Comparison of ENCODE assay signal across 8 cellular contexts in genomic region chr11:33742249-33742851, GRCh38. TPM values are rescaled to one million over a fixed set of nuclear protein-coding genes. Genes with fewer than 3 reads are reported as not detected.
DNase-seq lines count a peak whose midpoint lies in the region; ATAC-seq, FAIRE-seq and TF ChIP-seq lines count a peak whose summit lies in the region.

No MANE protein-coding gene starts in this region.

- no peaks in the 10 kb centered on the region for H3K4me1 Mint-ChIP-seq in stimulated activated memory B cell treated with anti-CD40 and anti-IgM and Interleukin-4, amounts not matched to agents 10 μg/mL and 1 μg/mL and 100 μg/mL, for 72 hours

- no peaks in the 10 kb centered on the region for H3K27me3 Mint-ChIP-seq in stimulated activated memory B cell treated with anti-CD40 and anti-IgM and Interleukin-4, amounts not matched to agents 10 μg/mL and 1 μg/mL and 100 μg/mL, for 72 hours

- H3K9me3 ChIP-seq in ascending aorta (no peaks in the 10 kb centered on the region), left lung (no peaks in the 10 kb centered on the region), aorta (ENCODE audit: control insufficient read depth, low read length) (no peaks in the 10 kb centered on the region)

- 69 to 77% methylated on average over 3 of the region's 3 CpGs for WGBS in aorta, 2 donors

- H3K36me3 Mint-ChIP-seq in stimulated activated memory B cell treated with anti-CD40 and anti-IgM and Interleukin-4, amounts not matched to agents 10 μg/mL and 1 μg/mL and 100 μg/mL, for 72 hours = peaks cover 17% of the 10 kb centered on the region

- TF ChIP-seq CTCF in ascending aorta (IDR thresholded peaks at IDR 0.05) = peak; percentile 14 to 52 (median 32)
- peak; percentile 48 to 50 for TF ChIP-seq CTCF in left lung (IDR thresholded peaks at IDR 0.05)

- no peaks in the 10 kb centered on the region for H3K9me3 Mint-ChIP-seq in stimulated activated memory B cell treated with anti-CD40 and anti-IgM and Interleukin-4, amounts not matched to agents 10 μg/mL and 1 μg/mL and 100 μg/mL, for 72 hours

- intact Hi-C loops in ascending aorta (cut with DNase I) = loop anchor here (1.0 to 5.0 kb wide), 2 partner anchors 199 to 380 kb away; no protein-coding TSS in a partner anchor
- intact Hi-C loops in left lung (cut with DNase I) = loop anchor here in 1 of 2 donors (5.0 kb wide), 1 partner anchor 380 kb away; no protein-coding TSS in a partner anchor
- intact Hi-C loops in aorta (cut with DNase I) = loop anchor here in 1 of 2 donors (5.0 to 10.0 kb wide), 2 partner anchors 198 to 380 kb away; no protein-coding TSS in a partner anchor

- peak; percentile 70 for ATAC-seq in left lung
- no peak for ATAC-seq in stimulated activated memory B cell treated with anti-CD40 and anti-IgM and Interleukin-4, amounts not matched to agents 10 μg/mL and 1 μg/mL and 100 μg/mL, for 72 hours
- no peak for ATAC-seq in aorta (ENCODE audit: low FRiP score)

- no peaks in the 10 kb centered on the region for H3K27me3 ChIP-seq in ascending aorta
- H3K27me3 ChIP-seq in left lung = no peaks in the 10 kb centered on the region
- no peaks in the 10 kb centered on the region for H3K27me3 ChIP-seq in aorta (ENCODE audit: control insufficient read depth in 1 of 2, insufficient read depth in 2 of 2, low read length in 1 of 2)

- peaks cover 14 to 19% of the 10 kb centered on the region in 2 donors for H3K36me3 ChIP-seq in ascending aorta
- H3K36me3 ChIP-seq in left lung = peaks cover 0 to 41% of the 10 kb centered on the region in 2 donors
- peaks cover 4 to 5% of the 10 kb centered on the region in 2 donors for H3K36me3 ChIP-seq in aorta (ENCODE audit: control insufficient read depth in 1 of 2, insufficient read depth in 2 of 2, low read length in 1 of 2)

- no peak overlapping the region for H3K27ac Mint-ChIP-seq in stimulated activated memory B cell treated with anti-CD40 and anti-IgM and Interleukin-4, amounts not matched to agents 10 μg/mL and 1 μg/mL and 100 μg/mL, for 72 hours

- DNase-seq in DMS114 treated with DMSO at 0.1 percent for 48 hours (lab: John Stamatoyannopoulos, UW; ENCODE audit: unreplicated experiment) (peak; percentile 1), HT-29 (ENCODE audit: low spot score) (peak; percentile 49), ascending aorta (ENCODE audit: low spot score in 2 of 2) (no peak), left lung (no peak), NCI-H1930 (lab: John Stamatoyannopoulos, UW) (no peak), aorta (no peak), GM12892 (ENCODE audit: insufficient read length) (no peak)

- no peak overlapping the region for H3K4me3 ChIP-seq in ascending aorta
- no peak overlapping the region for H3K4me3 ChIP-seq in left lung
- H3K4me3 ChIP-seq in aorta (ENCODE audit: low read length in 2 of 2) = no peak overlapping the region

- no peak for FAIRE-seq in GM12892 (lab: Jason Lieb, UNC)

- no peak overlapping the region for H3K4me3 Mint-ChIP-seq in stimulated activated memory B cell treated with anti-CD40 and anti-IgM and Interleukin-4, amounts not matched to agents 10 μg/mL and 1 μg/mL and 100 μg/mL, for 72 hours

- TF ChIP-seq POLR2A in GM12892 (IDR thresholded peaks at IDR 0.05; ENCODE audit: low read depth, low read length) = no peak

- H3K27ac ChIP-seq in ascending aorta (no peak overlapping the region), left lung (no peak overlapping the region), aorta (ENCODE audit: low read depth in 1 of 2, low read length in 2 of 2) (no peak overlapping the region)

- H3K4me1 ChIP-seq in ascending aorta (no peaks in the 10 kb centered on the region), left lung (no peaks in the 10 kb centered on the region), aorta (ENCODE audit: control insufficient read depth in 1 of 2, insufficient read depth in 2 of 2, low read length in 2 of 2) (peaks cover 0 to 2% of the 10 kb centered on the region in 2 donors)

RNA-seq across cellular contexts. Expression of gene CD59, which starts 6.1 kb away (rescaled TPM):
- 90.3 and 115 TPM in 2 replicates for total RNA-seq in HT-29 (2014; rRNA removed; shearing (Covaris generic))
- 637 TPM for total RNA-seq in ascending aorta
- 1,000 to 10,000 TPM in 1 of 2 donors, 100 to 1,000 TPM in 1; 928 to 1,244 TPM for total RNA-seq in left lung
- 100 to 1,000 TPM; 665 to 881 TPM for total RNA-seq in aorta
- polyA plus RNA-seq in aorta = 100 to 1,000 TPM; 213 to 543 TPM
- polyA plus RNA-seq in GM12892 (2012; ENCODE audit: missing spikeins) = 175 TPM

RNA-seq across cellular contexts. Expression of gene FBXO3, which starts 32.0 kb away (rescaled TPM):
- total RNA-seq in HT-29 (2014; rRNA removed; shearing (Covaris generic)) = 13.6 and 14.9 TPM in 2 replicates
- total RNA-seq in ascending aorta = 11.8 TPM
- total RNA-seq in left lung = 10 to 100 TPM; 25.9 to 30.5 TPM
- total RNA-seq in aorta = 10 to 100 TPM; 33.7 to 35.8 TPM
- 10 to 100 TPM; 17.8 to 28.2 TPM for polyA plus RNA-seq in aorta
- 11.6 TPM for polyA plus RNA-seq in GM12892 (2012; ENCODE audit: missing spikeins)

RNA-seq across cellular contexts. Expression of gene C11orf91, which starts 41.7 kb away (rescaled TPM):
- 0.31 TPM in 1 of 2 replicates, not detected in the other for total RNA-seq in HT-29 (2014; rRNA removed; shearing (Covaris generic))
- total RNA-seq in ascending aorta (not detected), left lung (1 to 10 TPM in 1 of 2 donors, not detected in 1; 2.2 TPM), aorta (under 1 TPM in 1 of 2 donors, not detected in 1; 0.97 TPM)
- not detected for polyA plus RNA-seq in aorta
- not detected for polyA plus RNA-seq in GM12892 (2012; ENCODE audit: missing spikeins)

Comparison
In these comparisons a context has a peak if more than half of its experiments do, and no peak if none do; other contexts are left out.
1. DNase-seq: peak in DMS114 treated with DMSO at 0.1 percent for 48 hours (single experiment) and HT-29 (single experiment); none in ascending aorta (0 of 2), left lung (0 of 2), NCI-H1930 (0 of 2), aorta (0 of 2) and GM12892 (single experiment).